1 cellular context compared by ENCODE assay signal in the genomic region with DNA sequence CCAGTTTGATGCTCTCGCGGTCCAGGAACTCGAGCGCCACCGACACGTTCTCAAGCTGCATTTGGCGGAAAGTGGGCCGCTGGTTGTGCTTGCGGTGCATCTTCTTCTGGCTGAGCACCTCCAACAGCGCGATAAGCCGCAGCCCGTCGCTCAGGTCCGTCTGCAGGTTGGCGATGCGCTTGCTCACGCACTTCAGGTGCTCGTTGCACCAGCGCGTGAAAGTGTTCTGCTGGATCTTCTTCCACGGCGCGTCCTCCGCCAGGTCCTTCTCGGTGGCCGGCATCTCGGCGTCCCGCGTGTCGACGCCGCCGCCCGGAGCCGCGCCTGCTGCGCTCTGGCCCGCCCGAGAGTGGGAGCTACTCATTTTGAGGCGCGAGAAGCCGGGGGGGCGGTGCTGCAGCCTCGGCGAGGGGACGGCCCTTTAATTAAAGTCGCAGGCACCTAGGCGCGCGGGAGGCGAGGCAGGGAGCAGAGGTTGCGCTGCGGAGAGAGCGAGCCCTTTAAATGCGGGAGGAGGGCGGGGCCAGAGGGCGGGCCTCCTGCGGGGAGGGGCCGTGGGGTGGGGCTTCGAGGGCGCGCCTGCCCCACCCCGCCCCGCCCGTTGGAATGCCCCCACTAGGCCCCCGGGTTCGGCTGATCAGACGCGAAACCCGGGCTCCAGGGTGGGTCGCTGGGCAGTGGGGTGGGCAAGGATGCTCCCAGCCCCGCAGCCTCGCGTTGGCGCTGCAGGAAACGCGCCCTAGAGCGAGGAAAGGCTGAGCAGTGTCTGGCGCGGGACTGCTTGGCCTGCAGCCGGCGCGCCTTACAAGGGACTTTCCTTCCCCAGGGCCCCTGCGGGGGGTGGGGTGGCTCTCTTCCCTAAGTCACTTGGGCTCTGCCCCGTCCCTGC.
TF ChIP-seq lines count a peak whose summit lies in the region.

No MANE protein-coding gene starts in this region.

TF ChIP-seq in HEK293, 187 proteins besides CTCF, POLR2A, EP300 and RAD21 (continued from another document and continues in another):
- TF ChIP-seq, protein P1, sequence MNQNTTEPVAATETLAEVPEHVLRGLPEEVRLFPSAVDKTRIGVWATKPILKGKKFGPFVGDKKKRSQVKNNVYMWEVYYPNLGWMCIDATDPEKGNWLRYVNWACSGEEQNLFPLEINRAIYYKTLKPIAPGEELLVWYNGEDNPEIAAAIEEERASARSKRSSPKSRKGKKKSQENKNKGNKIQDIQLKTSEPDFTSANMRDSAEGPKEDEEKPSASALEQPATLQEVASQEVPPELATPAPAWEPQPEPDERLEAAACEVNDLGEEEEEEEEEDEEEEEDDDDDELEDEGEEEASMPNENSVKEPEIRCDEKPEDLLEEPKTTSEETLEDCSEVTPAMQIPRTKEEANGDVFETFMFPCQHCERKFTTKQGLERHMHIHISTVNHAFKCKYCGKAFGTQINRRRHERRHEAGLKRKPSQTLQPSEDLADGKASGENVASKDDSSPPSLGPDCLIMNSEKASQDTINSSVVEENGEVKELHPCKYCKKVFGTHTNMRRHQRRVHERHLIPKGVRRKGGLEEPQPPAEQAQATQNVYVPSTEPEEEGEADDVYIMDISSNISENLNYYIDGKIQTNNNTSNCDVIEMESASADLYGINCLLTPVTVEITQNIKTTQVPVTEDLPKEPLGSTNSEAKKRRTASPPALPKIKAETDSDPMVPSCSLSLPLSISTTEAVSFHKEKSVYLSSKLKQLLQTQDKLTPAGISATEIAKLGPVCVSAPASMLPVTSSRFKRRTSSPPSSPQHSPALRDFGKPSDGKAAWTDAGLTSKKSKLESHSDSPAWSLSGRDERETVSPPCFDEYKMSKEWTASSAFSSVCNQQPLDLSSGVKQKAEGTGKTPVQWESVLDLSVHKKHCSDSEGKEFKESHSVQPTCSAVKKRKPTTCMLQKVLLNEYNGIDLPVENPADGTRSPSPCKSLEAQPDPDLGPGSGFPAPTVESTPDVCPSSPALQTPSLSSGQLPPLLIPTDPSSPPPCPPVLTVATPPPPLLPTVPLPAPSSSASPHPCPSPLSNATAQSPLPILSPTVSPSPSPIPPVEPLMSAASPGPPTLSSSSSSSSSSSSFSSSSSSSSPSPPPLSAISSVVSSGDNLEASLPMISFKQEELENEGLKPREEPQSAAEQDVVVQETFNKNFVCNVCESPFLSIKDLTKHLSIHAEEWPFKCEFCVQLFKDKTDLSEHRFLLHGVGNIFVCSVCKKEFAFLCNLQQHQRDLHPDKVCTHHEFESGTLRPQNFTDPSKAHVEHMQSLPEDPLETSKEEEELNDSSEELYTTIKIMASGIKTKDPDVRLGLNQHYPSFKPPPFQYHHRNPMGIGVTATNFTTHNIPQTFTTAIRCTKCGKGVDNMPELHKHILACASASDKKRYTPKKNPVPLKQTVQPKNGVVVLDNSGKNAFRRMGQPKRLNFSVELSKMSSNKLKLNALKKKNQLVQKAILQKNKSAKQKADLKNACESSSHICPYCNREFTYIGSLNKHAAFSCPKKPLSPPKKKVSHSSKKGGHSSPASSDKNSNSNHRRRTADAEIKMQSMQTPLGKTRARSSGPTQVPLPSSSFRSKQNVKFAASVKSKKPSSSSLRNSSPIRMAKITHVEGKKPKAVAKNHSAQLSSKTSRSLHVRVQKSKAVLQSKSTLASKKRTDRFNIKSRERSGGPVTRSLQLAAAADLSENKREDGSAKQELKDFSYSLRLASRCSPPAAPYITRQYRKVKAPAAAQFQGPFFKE (tag by site-specific recombination; IDR thresholded peaks at IDR 0.05; ENCODE audit: borderline replicate concordance): peak; percentile 49; the same call in 1 of the 2 replicates
- TF ChIP-seq SP7 (tag by site-specific recombination; IDR thresholded peaks at IDR 0.05): peak; percentile 64
- TF ChIP-seq GLIS1 (tag by site-specific recombination; IDR thresholded peaks at IDR 0.05): no peak
- no peak for TF ChIP-seq ZNF558 (tag by site-specific recombination; IDR thresholded peaks at IDR 0.05)
- TF ChIP-seq, protein P2, sequence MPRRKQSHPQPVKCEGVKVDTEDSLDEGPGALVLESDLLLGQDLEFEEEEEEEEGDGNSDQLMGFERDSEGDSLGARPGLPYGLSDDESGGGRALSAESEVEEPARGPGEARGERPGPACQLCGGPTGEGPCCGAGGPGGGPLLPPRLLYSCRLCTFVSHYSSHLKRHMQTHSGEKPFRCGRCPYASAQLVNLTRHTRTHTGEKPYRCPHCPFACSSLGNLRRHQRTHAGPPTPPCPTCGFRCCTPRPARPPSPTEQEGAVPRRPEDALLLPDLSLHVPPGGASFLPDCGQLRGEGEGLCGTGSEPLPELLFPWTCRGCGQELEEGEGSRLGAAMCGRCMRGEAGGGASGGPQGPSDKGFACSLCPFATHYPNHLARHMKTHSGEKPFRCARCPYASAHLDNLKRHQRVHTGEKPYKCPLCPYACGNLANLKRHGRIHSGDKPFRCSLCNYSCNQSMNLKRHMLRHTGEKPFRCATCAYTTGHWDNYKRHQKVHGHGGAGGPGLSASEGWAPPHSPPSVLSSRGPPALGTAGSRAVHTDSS (tag by site-specific recombination; IDR thresholded peaks at IDR 0.05): peak; percentile 28; the same call in 1 of the 2 replicates
- no peak for TF ChIP-seq ZNF664 (tag by site-specific recombination; IDR thresholded peaks at IDR 0.05)
- TF ChIP-seq, protein P3, sequence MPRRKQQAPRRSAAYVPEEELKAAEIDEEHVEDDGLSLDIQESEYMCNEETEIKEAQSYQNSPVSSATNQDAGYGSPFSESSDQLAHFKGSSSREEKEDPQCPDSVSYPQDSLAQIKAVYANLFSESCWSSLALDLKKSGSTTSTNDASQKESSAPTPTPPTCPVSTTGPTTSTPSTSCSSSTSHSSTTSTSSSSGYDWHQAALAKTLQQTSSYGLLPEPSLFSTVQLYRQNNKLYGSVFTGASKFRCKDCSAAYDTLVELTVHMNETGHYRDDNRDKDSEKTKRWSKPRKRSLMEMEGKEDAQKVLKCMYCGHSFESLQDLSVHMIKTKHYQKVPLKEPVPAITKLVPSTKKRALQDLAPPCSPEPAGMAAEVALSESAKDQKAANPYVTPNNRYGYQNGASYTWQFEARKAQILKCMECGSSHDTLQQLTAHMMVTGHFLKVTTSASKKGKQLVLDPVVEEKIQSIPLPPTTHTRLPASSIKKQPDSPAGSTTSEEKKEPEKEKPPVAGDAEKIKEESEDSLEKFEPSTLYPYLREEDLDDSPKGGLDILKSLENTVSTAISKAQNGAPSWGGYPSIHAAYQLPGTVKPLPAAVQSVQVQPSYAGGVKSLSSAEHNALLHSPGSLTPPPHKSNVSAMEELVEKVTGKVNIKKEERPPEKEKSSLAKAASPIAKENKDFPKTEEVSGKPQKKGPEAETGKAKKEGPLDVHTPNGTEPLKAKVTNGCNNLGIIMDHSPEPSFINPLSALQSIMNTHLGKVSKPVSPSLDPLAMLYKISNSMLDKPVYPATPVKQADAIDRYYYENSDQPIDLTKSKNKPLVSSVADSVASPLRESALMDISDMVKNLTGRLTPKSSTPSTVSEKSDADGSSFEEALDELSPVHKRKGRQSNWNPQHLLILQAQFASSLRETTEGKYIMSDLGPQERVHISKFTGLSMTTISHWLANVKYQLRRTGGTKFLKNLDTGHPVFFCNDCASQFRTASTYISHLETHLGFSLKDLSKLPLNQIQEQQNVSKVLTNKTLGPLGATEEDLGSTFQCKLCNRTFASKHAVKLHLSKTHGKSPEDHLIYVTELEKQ (tag by site-specific recombination; IDR thresholded peaks at IDR 0.05; ENCODE audit: borderline replicate concordance): no peak
- peak; percentile 91 for TF ChIP-seq GLIS2 (tag by site-specific recombination; IDR thresholded peaks at IDR 0.05)
- TF ChIP-seq ZNF157 (tag by site-specific recombination; IDR thresholded peaks at IDR 0.05): no peak
- TF ChIP-seq ZNF248 (tag by site-specific recombination; IDR thresholded peaks at IDR 0.05): no peak
- TF ChIP-seq ZNF174 (tag by site-specific recombination; IDR thresholded peaks at IDR 0.05): no peak
- TF ChIP-seq ZNF391 (tag by site-specific recombination; IDR thresholded peaks at IDR 0.05; ENCODE audit: borderline replicate concordance, low read depth): peak; percentile 95
- TF ChIP-seq ZNF610 (tag by site-specific recombination; IDR thresholded peaks at IDR 0.05; ENCODE audit: borderline replicate concordance): no peak
- TF ChIP-seq ZNF654 (tag by site-specific recombination; IDR thresholded peaks at IDR 0.05; ENCODE audit: low read depth): no peak
- TF ChIP-seq, protein P4, sequence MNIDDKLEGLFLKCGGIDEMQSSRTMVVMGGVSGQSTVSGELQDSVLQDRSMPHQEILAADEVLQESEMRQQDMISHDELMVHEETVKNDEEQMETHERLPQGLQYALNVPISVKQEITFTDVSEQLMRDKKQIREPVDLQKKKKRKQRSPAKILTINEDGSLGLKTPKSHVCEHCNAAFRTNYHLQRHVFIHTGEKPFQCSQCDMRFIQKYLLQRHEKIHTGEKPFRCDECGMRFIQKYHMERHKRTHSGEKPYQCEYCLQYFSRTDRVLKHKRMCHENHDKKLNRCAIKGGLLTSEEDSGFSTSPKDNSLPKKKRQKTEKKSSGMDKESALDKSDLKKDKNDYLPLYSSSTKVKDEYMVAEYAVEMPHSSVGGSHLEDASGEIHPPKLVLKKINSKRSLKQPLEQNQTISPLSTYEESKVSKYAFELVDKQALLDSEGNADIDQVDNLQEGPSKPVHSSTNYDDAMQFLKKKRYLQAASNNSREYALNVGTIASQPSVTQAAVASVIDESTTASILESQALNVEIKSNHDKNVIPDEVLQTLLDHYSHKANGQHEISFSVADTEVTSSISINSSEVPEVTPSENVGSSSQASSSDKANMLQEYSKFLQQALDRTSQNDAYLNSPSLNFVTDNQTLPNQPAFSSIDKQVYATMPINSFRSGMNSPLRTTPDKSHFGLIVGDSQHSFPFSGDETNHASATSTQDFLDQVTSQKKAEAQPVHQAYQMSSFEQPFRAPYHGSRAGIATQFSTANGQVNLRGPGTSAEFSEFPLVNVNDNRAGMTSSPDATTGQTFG (tag by site-specific recombination; IDR thresholded peaks at IDR 0.05; ENCODE audit: borderline replicate concordance): no peak
- no peak for TF ChIP-seq ZNF544 (tag by site-specific recombination; IDR thresholded peaks at IDR 0.05)
- no peak for TF ChIP-seq ZNF585B (tag by site-specific recombination; IDR thresholded peaks at IDR 0.05)
- no peak; the same call in 1 of the 2 replicates for TF ChIP-seq ZNF777 (tag by site-specific recombination; IDR thresholded peaks at IDR 0.05; ENCODE audit: borderline replicate concordance)
- TF ChIP-seq ZSCAN30 (tag by site-specific recombination; IDR thresholded peaks at IDR 0.05): no peak; the same call in 1 of the 2 replicates
- no peak for TF ChIP-seq ZNF555 (tag by site-specific recombination; conservative IDR thresholded peaks at IDR 0.05)
- TF ChIP-seq, protein P5, sequence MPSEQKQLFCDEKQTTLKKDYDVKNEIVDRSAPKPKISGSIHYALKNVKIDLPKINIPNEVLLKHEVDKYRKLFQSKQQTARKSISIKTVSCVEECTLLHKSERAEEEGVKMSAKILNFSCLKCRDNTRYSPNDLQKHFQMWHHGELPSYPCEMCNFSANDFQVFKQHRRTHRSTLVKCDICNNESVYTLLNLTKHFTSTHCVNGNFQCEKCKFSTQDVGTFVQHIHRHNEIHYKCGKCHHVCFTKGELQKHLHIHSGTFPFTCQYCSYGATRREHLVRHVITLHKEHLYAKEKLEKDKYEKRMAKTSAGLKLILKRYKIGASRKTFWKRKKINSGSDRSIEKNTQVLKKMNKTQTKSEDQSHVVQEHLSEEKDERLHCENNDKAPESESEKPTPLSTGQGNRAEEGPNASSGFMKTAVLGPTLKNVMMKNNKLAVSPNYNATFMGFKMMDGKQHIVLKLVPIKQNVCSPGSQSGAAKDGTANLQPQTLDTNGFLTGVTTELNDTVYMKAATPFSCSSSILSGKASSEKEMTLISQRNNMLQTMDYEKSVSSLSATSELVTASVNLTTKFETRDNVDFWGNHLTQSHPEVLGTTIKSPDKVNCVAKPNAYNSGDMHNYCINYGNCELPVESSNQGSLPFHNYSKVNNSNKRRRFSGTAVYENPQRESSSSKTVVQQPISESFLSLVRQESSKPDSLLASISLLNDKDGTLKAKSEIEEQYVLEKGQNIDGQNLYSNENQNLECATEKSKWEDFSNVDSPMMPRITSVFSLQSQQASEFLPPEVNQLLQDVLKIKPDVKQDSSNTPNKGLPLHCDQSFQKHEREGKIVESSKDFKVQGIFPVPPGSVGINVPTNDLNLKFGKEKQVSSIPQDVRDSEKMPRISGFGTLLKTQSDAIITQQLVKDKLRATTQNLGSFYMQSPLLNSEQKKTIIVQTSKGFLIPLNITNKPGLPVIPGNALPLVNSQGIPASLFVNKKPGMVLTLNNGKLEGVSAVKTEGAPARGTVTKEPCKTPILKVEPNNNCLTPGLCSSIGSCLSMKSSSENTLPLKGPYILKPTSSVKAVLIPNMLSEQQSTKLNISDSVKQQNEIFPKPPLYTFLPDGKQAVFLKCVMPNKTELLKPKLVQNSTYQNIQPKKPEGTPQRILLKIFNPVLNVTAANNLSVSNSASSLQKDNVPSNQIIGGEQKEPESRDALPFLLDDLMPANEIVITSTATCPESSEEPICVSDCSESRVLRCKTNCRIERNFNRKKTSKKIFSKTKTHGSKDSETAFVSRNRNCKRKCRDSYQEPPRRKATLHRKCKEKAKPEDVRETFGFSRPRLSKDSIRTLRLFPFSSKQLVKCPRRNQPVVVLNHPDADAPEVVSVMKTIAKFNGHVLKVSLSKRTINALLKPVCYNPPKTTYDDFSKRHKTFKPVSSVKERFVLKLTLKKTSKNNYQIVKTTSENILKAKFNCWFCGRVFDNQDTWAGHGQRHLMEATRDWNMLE (tag by site-specific recombination; conservative IDR thresholded peaks at IDR 0.05; ENCODE audit: low read depth): no peak
- TF ChIP-seq, protein P6, sequence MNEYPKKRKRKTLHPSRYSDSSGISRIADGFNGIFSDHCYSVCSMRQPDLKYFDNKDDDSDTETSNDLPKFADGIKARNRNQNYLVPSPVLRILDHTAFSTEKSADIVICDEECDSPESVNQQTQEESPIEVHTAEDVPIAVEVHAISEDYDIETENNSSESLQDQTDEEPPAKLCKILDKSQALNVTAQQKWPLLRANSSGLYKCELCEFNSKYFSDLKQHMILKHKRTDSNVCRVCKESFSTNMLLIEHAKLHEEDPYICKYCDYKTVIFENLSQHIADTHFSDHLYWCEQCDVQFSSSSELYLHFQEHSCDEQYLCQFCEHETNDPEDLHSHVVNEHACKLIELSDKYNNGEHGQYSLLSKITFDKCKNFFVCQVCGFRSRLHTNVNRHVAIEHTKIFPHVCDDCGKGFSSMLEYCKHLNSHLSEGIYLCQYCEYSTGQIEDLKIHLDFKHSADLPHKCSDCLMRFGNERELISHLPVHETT (tag by site-specific recombination; IDR thresholded peaks at IDR 0.05): peak; percentile 66; the same call in 1 of the 2 replicates
- TF ChIP-seq, protein P7, sequence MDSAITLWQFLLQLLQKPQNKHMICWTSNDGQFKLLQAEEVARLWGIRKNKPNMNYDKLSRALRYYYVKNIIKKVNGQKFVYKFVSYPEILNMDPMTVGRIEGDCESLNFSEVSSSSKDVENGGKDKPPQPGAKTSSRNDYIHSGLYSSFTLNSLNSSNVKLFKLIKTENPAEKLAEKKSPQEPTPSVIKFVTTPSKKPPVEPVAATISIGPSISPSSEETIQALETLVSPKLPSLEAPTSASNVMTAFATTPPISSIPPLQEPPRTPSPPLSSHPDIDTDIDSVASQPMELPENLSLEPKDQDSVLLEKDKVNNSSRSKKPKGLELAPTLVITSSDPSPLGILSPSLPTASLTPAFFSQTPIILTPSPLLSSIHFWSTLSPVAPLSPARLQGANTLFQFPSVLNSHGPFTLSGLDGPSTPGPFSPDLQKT (IDR thresholded peaks at IDR 0.05; ENCODE audit: borderline replicate concordance, low read depth, low read length): no peak
- TF ChIP-seq, protein P8, sequence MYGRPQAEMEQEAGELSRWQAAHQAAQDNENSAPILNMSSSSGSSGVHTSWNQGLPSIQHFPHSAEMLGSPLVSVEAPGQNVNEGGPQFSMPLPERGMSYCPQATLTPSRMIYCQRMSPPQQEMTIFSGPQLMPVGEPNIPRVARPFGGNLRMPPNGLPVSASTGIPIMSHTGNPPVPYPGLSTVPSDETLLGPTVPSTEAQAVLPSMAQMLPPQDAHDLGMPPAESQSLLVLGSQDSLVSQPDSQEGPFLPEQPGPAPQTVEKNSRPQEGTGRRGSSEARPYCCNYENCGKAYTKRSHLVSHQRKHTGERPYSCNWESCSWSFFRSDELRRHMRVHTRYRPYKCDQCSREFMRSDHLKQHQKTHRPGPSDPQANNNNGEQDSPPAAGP (tag by site-specific recombination; IDR thresholded peaks at IDR 0.05): peak; percentile 80
- TF ChIP-seq ZNF426 (tag by site-specific recombination; IDR thresholded peaks at IDR 0.05): no peak
- no peak for TF ChIP-seq ZNF514 (tag by site-specific recombination; IDR thresholded peaks at IDR 0.05)
